ENCODE assay signal across 23 cellular contexts in the genomic region with DNA sequence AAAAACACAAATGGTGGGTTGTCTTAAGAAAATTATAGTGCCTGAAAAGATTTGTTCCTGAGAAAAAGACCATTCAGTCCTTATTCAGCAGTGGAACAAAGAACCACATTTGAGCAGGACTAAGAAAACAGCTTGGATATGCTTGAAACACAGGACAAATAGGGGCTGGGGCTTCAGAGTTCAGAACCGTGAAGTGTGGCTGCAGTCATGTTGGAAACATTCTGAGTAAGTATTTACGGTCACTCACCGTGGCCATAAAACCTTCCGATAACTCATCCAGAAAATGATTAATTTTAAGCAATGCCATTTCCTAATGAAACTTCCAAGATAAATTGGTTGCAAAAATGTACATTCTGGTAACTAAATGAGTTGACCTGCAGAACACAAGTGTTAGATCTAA.
DNase-seq lines count a peak whose midpoint lies in the region; ATAC-seq, FAIRE-seq and TF ChIP-seq lines count a peak whose summit lies in the region.
"Had no signal": no experiment of that assay in that cellular context is flagged by ENCODE, and none has a peak within 500 bp of the region (broad histone marks: within the 10 kb centered on the region; RNA-seq: fewer than 3 reads in every experiment).

No MANE protein-coding gene starts in this region.

- H3K27ac ChIP-seq in GM23338 (ENCODE audit: low read depth) (no peak overlapping the region), astrocyte (ENCODE audit: low read depth, low read length) (no peak overlapping the region)
- H3K27ac ChIP-seq: 22Rv1, A549, C4-2B had no signal

- no peak overlapping the region for H3K4me3 ChIP-seq in GM23338
- no peak overlapping the region for H3K4me3 ChIP-seq in astrocyte (ENCODE audit: insufficient read depth, low read depth, low read length)
- H3K4me3 ChIP-seq: A549 had no signal

- H3K36me3 ChIP-seq in GM23338 (ENCODE audit: insufficient read depth) (no peaks in the 10 kb centered on the region), astrocyte (ENCODE audit: insufficient read depth, low read length) (no peaks in the 10 kb centered on the region)

- H3K27me3 Mint-ChIP-seq in GM23338 (ENCODE audit: insufficient read depth, low read depth, poor library complexity) (no peaks in the 10 kb centered on the region), astrocyte (ENCODE audit: low read depth, unreplicated experiment) (peaks cover 1% of the 10 kb centered on the region)
- H3K27me3 Mint-ChIP-seq: CD4-positive, alpha-beta T cell had no signal

- no peaks in the 10 kb centered on the region; the same call in 1 of the 2 replicates for H3K9me2 ChIP-seq in GM23338 (ENCODE audit: insufficient read depth)

- H3K27ac Mint-ChIP-seq in GM23338 (no peak overlapping the region), astrocyte (ENCODE audit: unreplicated experiment) (no peak overlapping the region)
- H3K27ac Mint-ChIP-seq: CD4-positive, alpha-beta T cell; HFFc6 had no signal

- H3K4me3 Mint-ChIP-seq in GM23338: no peak overlapping the region
- H3K4me3 Mint-ChIP-seq in astrocyte (ENCODE audit: unreplicated experiment): no peak overlapping the region
- H3K4me3 Mint-ChIP-seq: CD4-positive, alpha-beta T cell; HFFc6 had no signal

- no peak overlapping the region for H3K9ac ChIP-seq in astrocyte (ENCODE audit: low read length)

- peak overlapping the region; percentile 5; the same call in 1 of the 2 replicates for H2AFZ ChIP-seq in GM23338
- no peak overlapping the region for H2AFZ ChIP-seq in astrocyte (ENCODE audit: low read depth, low read length)

- H4K20me1 ChIP-seq in GM23338 (replicated peaks; ENCODE audit: insufficient read depth): no peaks in the 10 kb centered on the region
- no peaks in the 10 kb centered on the region for H4K20me1 ChIP-seq in astrocyte (ENCODE audit: insufficient read depth, low read length)

- DNase-seq in GM23338 (ENCODE audit: low spot score) (no peak), astrocyte (ENCODE audit: low read depth) (peak; percentile 33), kidney glomerular epithelial cell (lab: John Stamatoyannopoulos, UW) (peak; percentile 15), renal cortical epithelial cell (ENCODE audit: low read depth) (peak; percentile 1), mucosa of gallbladder (ENCODE audit: low spot score) (no peak), HTR-8/SVneo (ENCODE audit: insufficient read length, low spot score) (no peak), NCI-H1694 (lab: John Stamatoyannopoulos, UW) (no peak)
- DNase-seq: AML-193; Caco-2; CD4-positive, alpha-beta T cell; DMS79; GDM1; GOT3; H7; HFFc6 had no signal

- H3F3A ChIP-seq in GM23338 (replicated peaks; ENCODE audit: low read depth): no peaks in the 10 kb centered on the region

- H3K4me1 ChIP-seq in GM23338 (ENCODE audit: insufficient read depth) (no peaks in the 10 kb centered on the region), astrocyte (ENCODE audit: insufficient read depth, low read length) (no peaks in the 10 kb centered on the region)
- H3K4me1 ChIP-seq: A549, Caco-2 had no signal

- H3K79me2 ChIP-seq in GM23338 (replicated peaks; ENCODE audit: insufficient read depth) (no peaks in the 10 kb centered on the region), astrocyte (ENCODE audit: insufficient read depth, low read length) (no peaks in the 10 kb centered on the region)

- H3K27me3 ChIP-seq in GM23338 (ENCODE audit: insufficient read depth) (no peaks in the 10 kb centered on the region), astrocyte (ENCODE audit: insufficient read depth, low read length) (no peaks in the 10 kb centered on the region)

- H3K36me3 Mint-ChIP-seq in GM23338 (ENCODE audit: low read depth) (peaks cover 11% of the 10 kb centered on the region; the same call in 2 of the 3 replicates), astrocyte (ENCODE audit: low read depth, unreplicated experiment) (no peaks in the 10 kb centered on the region)

- no peaks in the 10 kb centered on the region for H3K9me3 ChIP-seq in astrocyte (ENCODE audit: insufficient read depth, low read depth, low read length)
- H3K9me3 ChIP-seq: A549, Caco-2 had no signal

- H3K4me1 Mint-ChIP-seq in GM23338 (peaks cover 12% of the 10 kb centered on the region), astrocyte (ENCODE audit: low read depth, unreplicated experiment) (peaks cover 3% of the 10 kb centered on the region)

- H3K4me2 ChIP-seq in GM23338: no peak overlapping the region
- no peak overlapping the region for H3K4me2 ChIP-seq in astrocyte (ENCODE audit: low read length)
- H3K4me2 ChIP-seq: A549 had no signal

- no peak for FAIRE-seq in astrocyte (lab: Jason Lieb, UNC)
- FAIRE-seq in HTR-8/SVneo (lab: Jason Lieb, UNC): no peak
- FAIRE-seq: A549, D721Med, GM12892, GM18507, HepG2 had no signal

- no peak for TF ChIP-seq CTCF in GM23338 (conservative IDR thresholded peaks at IDR 0.05; ENCODE audit: low read depth in 2 of 2)
- TF ChIP-seq CTCF in astrocyte (IDR thresholded peaks at IDR 0.05; ENCODE audit: insufficient read depth, low read depth, low read length): no peak

- H3K9me3 Mint-ChIP-seq in GM23338 (peaks cover 18% of the 10 kb centered on the region), astrocyte (ENCODE audit: unreplicated experiment) (peaks cover 7% of the 10 kb centered on the region)
- H3K9me3 Mint-ChIP-seq: CD4-positive, alpha-beta T cell had no signal

- ATAC-seq in GM23338: no peak
- ATAC-seq: A549, HCT116, HepG2 had no signal

TF ChIP-seq in GM23338, 12 proteins besides CTCF, POLR2A, EP300 and RAD21:
- TF ChIP-seq, protein P1, sequence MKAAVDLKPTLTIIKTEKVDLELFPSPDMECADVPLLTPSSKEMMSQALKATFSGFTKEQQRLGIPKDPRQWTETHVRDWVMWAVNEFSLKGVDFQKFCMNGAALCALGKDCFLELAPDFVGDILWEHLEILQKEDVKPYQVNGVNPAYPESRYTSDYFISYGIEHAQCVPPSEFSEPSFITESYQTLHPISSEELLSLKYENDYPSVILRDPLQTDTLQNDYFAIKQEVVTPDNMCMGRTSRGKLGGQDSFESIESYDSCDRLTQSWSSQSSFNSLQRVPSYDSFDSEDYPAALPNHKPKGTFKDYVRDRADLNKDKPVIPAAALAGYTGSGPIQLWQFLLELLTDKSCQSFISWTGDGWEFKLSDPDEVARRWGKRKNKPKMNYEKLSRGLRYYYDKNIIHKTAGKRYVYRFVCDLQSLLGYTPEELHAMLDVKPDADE (IDR thresholded peaks at IDR 0.05): no peak
- TF ChIP-seq POLR2AphosphoS5 (IDR thresholded peaks at IDR 0.05; ENCODE audit: low read depth) (no peak), NANOG (IDR thresholded peaks at IDR 0.05; ENCODE audit: borderline replicate concordance) (no peak), JUNB (IDR thresholded peaks at IDR 0.05; ENCODE audit: unreplicated experiment) (no peak), ZNF331 (CRISPR knock-in tag; IDR thresholded peaks at IDR 0.05; ENCODE audit: low read depth) (no peak)
- TF ChIP-seq, protein P2, sequence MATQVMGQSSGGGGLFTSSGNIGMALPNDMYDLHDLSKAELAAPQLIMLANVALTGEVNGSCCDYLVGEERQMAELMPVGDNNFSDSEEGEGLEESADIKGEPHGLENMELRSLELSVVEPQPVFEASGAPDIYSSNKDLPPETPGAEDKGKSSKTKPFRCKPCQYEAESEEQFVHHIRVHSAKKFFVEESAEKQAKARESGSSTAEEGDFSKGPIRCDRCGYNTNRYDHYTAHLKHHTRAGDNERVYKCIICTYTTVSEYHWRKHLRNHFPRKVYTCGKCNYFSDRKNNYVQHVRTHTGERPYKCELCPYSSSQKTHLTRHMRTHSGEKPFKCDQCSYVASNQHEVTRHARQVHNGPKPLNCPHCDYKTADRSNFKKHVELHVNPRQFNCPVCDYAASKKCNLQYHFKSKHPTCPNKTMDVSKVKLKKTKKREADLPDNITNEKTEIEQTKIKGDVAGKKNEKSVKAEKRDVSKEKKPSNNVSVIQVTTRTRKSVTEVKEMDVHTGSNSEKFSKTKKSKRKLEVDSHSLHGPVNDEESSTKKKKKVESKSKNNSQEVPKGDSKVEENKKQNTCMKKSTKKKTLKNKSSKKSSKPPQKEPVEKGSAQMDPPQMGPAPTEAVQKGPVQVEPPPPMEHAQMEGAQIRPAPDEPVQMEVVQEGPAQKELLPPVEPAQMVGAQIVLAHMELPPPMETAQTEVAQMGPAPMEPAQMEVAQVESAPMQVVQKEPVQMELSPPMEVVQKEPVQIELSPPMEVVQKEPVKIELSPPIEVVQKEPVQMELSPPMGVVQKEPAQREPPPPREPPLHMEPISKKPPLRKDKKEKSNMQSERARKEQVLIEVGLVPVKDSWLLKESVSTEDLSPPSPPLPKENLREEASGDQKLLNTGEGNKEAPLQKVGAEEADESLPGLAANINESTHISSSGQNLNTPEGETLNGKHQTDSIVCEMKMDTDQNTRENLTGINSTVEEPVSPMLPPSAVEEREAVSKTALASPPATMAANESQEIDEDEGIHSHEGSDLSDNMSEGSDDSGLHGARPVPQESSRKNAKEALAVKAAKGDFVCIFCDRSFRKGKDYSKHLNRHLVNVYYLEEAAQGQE (IDR thresholded peaks at IDR 0.05; ENCODE audit: unreplicated experiment): no peak
TF ChIP-seq in GM23338: peak in this region for 0.

Comparison
In these comparisons a context has a peak if more than half of its experiments do, and no peak if none do; other contexts are left out.
1. DNase-seq: peak in astrocyte (single experiment), kidney glomerular epithelial cell (single experiment) and renal cortical epithelial cell (single experiment); none in GM23338 (single experiment), mucosa of gallbladder (single experiment), HTR-8/SVneo (single experiment) and NCI-H1694 (single experiment).